ENCODE assay signal across 8 cellular contexts in genomic region chr1:12620142-12620865, GRCh38. TPM values are rescaled to one million over a fixed set of nuclear protein-coding genes. Genes with fewer than 3 reads are reported as not detected.
DNase-seq lines count a peak whose midpoint lies in the region; ATAC-seq and FAIRE-seq lines count a peak whose summit lies in the region.

No MANE protein-coding gene starts in this region.

- peak overlapping the region; percentile 97 to 99 (median 98) for H3K4me3 Mint-ChIP-seq in T-cell

- FAIRE-seq in GM19239 (lab: Jason Lieb, UNC): no peak

- CTCF ChIA-PET in T-cell (lab: Charles Lee): interaction anchor here (0.5 to 8.0 kb wide), 4 partner anchors 16 to 236 kb away, joined by 3 to 47 read pairs (median 3); no protein-coding TSS in a partner anchor

- peaks cover 0 to 2% of the 10 kb centered on the region in 2 donors for H3K27me3 Mint-ChIP-seq in T-cell

- H3K36me3 Mint-ChIP-seq in T-cell: no peaks in the 10 kb centered on the region

- no peaks in the 10 kb centered on the region for H3K36me3 ChIP-seq in esophagus (ENCODE audit: control insufficient read depth in 2 of 2, insufficient read depth in 2 of 2, low read length in 1 of 2)
- no peaks in the 10 kb centered on the region for H3K36me3 ChIP-seq in subcutaneous abdominal adipose tissue (ENCODE audit: control insufficient read depth in 5 of 5, insufficient read depth in 5 of 5, low read length in 5 of 5)
- H3K36me3 ChIP-seq in H7 (replicated peaks; ENCODE audit: control insufficient read depth, insufficient read depth, low read length): no peaks in the 10 kb centered on the region

- peaks cover 8 to 11% of the 10 kb centered on the region in 2 donors for H3K4me1 ChIP-seq in esophagus (ENCODE audit: control insufficient read depth in 2 of 2, insufficient read depth in 2 of 2, low read length in 1 of 2)
- H3K4me1 ChIP-seq in subcutaneous abdominal adipose tissue (ENCODE audit: control insufficient read depth in 5 of 5, insufficient read depth in 5 of 5, low read length in 5 of 5): peaks cover 23 to 68% (median 53%) of the 10 kb centered on the region in 5 donors

- POLR2A ChIA-PET in T-cell (lab: Charles Lee): no interaction called here

- ATAC-seq in T-cell (replicated peaks in 1 of 4) (no peak), GM21723 (IDR thresholded peaks at IDR 0.05; ENCODE audit: unreplicated experiment) (no peak)

- H3K9me3 Mint-ChIP-seq in T-cell: no peaks in the 10 kb centered on the region

- H3K4me3 ChIP-seq in esophagus (ENCODE audit: low read depth in 1 of 2, low read length in 2 of 2) (no peak overlapping the region), subcutaneous abdominal adipose tissue (ENCODE audit: low read depth in 1 of 5, low read length in 5 of 5) (peak overlapping the region; percentile 37 to 90 (median 85)), H7 (ENCODE audit: insufficient read depth, low read depth, low read length) (no peak overlapping the region; the same call in 1 of the 2 replicates)

- no peaks in the 10 kb centered on the region for H3K27me3 ChIP-seq in esophagus (ENCODE audit: control insufficient read depth in 1 of 2, insufficient read depth in 2 of 2, low read length in 2 of 2)
- no peaks in the 10 kb centered on the region for H3K27me3 ChIP-seq in subcutaneous abdominal adipose tissue (ENCODE audit: control insufficient read depth in 5 of 5, insufficient read depth in 4 of 5, low read length in 5 of 5)
- peaks cover 5% of the 10 kb centered on the region; the same call in 1 of the 2 replicates for H3K27me3 ChIP-seq in H7 (ENCODE audit: control insufficient read depth, insufficient read depth, low read length)

- H3K9ac ChIP-seq in subcutaneous abdominal adipose tissue (ENCODE audit: low read length in 5 of 5): peak overlapping the region; percentile 35 to 91 (median 57)

- 42 to 43% methylated on average over 10 of the region's 10 CpGs for WGBS in esophagus, 2 donors

- H3K4me1 Mint-ChIP-seq in T-cell: peaks cover 32 to 46% (median 42%) of the 10 kb centered on the region in 3 donors

- H3K9me3 ChIP-seq in esophagus (ENCODE audit: control insufficient read depth in 2 of 2, insufficient read depth in 1 of 2, low read depth in 1 of 2, low read length in 1 of 2) (no peaks in the 10 kb centered on the region), subcutaneous abdominal adipose tissue (ENCODE audit: control insufficient read depth in 5 of 5, low read length in 5 of 5) (no peaks in the 10 kb centered on the region)

- H3K27ac Mint-ChIP-seq in T-cell: peak overlapping the region; percentile 72 to 76

- DNase-seq in activated naive CD4-positive, alpha-beta T cell treated with Interleukin-2 at 50 U/mL for 16 hours: peak; percentile 34
- DNase-seq in activated naive CD4-positive, alpha-beta T cell treated with anti-CD3 and anti-CD28 coated beads, Interleukin-2, amount 50 U/mL, for 16 hours: no peak
- peak in 5 of 34 experiments; percentile 10 to 23 (median 15) for DNase-seq in T-cell
- DNase-seq in H7: no peak
- DNase-seq in GM19239 (ENCODE audit: insufficient read length, low spot score): no peak

- H3K27ac ChIP-seq in esophagus (ENCODE audit: low read depth in 2 of 2, low read length in 1 of 2) (peak overlapping the region; percentile 16 to 99), subcutaneous abdominal adipose tissue (ENCODE audit: low read depth, low read length) (peak overlapping the region; percentile 99)

RNA-seq across cellular contexts. Expression of gene DHRS3, which starts 2.3 kb away (rescaled TPM):
- 100 to 1,000 TPM in 1 of 5 donors, 10 to 100 TPM in 4; 56.4 to 107 (median 90.8) TPM for total RNA-seq in T-cell
- 10 to 100 TPM; 73.1 to 83.7 TPM for polyA plus RNA-seq in esophagus
- total RNA-seq in H7 (2014; rRNA removed; shearing (Covaris generic)): 17.7 and 26.2 TPM in 2 replicates

RNA-seq across cellular contexts. Expression of gene AADACL4, which starts 23.6 kb away (rescaled TPM):
- total RNA-seq in T-cell: not detected
- not detected for polyA plus RNA-seq in esophagus
- not detected in 2 replicates for total RNA-seq in H7 (2014; rRNA removed; shearing (Covaris generic))

Comparison
In these comparisons a context has a peak if more than half of its experiments do, and no peak if none do; other contexts are left out.
1. H3K4me3 ChIP-seq: peak in subcutaneous abdominal adipose tissue (5 of 5); none in esophagus (0 of 2) and H7 (single experiment).